ENCODE assay signal across 1 cellular context in the genomic region with DNA sequence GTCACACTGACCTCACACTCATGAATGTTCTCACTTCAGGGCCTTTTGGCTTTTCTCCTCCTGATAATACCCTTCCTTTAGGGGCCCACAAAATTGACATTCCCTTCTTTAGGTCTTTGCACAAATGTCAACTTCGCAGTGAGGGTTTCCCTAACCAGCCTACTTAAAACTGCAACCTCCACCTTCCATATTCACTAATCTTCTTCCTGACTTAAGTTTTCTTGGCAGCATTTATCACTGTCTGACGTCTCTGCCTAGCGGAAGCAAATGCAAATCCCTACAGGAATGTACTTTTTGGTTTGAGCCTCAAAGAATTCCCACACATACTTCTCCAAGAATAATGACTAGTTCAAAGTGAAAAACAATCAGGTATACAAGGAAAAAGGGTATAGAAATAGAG.
TF ChIP-seq lines count a peak whose summit lies in the region.

No MANE protein-coding gene starts in this region.

TF ChIP-seq in K562, 482 proteins besides CTCF, POLR2A, EP300 and RAD21:
- TF ChIP-seq RBM34 (IDR thresholded peaks at IDR 0.05; ENCODE audit: borderline replicate concordance, insufficient read depth, low read length) (no peak), REST (CRISPR knock-in tag; IDR thresholded peaks at IDR 0.05; ENCODE audit: low read depth) (no peak), COPS2 (conservative IDR thresholded peaks at IDR 0.05) (no peak), SMARCA5 (IDR thresholded peaks at IDR 0.05) (no peak), FOXK2 (conservative IDR thresholded peaks at IDR 0.05 in 1 of 2, IDR thresholded peaks at IDR 0.05 in 1 of 2; ENCODE audit: low read depth in 2 of 2) (no peak), MAFG (tag; conservative IDR thresholded peaks at IDR 0.05) (no peak), BCOR (IDR thresholded peaks at IDR 0.05) (no peak), ZC3H8 (IDR thresholded peaks at IDR 0.05) (no peak), TEAD4 (IDR thresholded peaks at IDR 0.05; ENCODE audit: low read length) (no peak), TEAD4 (CRISPR knock-in tag; IDR thresholded peaks at IDR 0.05; ENCODE audit: borderline replicate concordance) (no peak), ZNF639 (CRISPR knock-in tag; conservative IDR thresholded peaks at IDR 0.05 in 1 of 2, IDR thresholded peaks at IDR 0.05 in 1 of 2) (no peak), SOX6 (IDR thresholded peaks at IDR 0.05) (no peak), GTF2B (IDR thresholded peaks at IDR 0.05; ENCODE audit: extremely low read depth, insufficient read length) (no peak), GATAD2A (IDR thresholded peaks at IDR 0.05) (no peak), ZNF507 (tag; conservative IDR thresholded peaks at IDR 0.05) (no peak), POLR3G (IDR thresholded peaks at IDR 0.05; ENCODE audit: extremely low read depth, insufficient read length, insufficient replicate concordance) (no peak), EGR1 (conservative IDR thresholded peaks at IDR 0.05) (no peak), HIVEP1 (CRISPR knock-in tag; IDR thresholded peaks at IDR 0.05) (no peak)
- TF ChIP-seq, protein P1, sequence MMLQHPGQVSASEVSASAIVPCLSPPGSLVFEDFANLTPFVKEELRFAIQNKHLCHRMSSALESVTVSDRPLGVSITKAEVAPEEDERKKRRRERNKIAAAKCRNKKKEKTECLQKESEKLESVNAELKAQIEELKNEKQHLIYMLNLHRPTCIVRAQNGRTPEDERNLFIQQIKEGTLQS (IDR thresholded peaks at IDR 0.05) = no peak
- TF ChIP-seq, protein P1 (CRISPR knock-in tag; conservative IDR thresholded peaks at IDR 0.05) = no peak
- TF ChIP-seq, protein P2, sequence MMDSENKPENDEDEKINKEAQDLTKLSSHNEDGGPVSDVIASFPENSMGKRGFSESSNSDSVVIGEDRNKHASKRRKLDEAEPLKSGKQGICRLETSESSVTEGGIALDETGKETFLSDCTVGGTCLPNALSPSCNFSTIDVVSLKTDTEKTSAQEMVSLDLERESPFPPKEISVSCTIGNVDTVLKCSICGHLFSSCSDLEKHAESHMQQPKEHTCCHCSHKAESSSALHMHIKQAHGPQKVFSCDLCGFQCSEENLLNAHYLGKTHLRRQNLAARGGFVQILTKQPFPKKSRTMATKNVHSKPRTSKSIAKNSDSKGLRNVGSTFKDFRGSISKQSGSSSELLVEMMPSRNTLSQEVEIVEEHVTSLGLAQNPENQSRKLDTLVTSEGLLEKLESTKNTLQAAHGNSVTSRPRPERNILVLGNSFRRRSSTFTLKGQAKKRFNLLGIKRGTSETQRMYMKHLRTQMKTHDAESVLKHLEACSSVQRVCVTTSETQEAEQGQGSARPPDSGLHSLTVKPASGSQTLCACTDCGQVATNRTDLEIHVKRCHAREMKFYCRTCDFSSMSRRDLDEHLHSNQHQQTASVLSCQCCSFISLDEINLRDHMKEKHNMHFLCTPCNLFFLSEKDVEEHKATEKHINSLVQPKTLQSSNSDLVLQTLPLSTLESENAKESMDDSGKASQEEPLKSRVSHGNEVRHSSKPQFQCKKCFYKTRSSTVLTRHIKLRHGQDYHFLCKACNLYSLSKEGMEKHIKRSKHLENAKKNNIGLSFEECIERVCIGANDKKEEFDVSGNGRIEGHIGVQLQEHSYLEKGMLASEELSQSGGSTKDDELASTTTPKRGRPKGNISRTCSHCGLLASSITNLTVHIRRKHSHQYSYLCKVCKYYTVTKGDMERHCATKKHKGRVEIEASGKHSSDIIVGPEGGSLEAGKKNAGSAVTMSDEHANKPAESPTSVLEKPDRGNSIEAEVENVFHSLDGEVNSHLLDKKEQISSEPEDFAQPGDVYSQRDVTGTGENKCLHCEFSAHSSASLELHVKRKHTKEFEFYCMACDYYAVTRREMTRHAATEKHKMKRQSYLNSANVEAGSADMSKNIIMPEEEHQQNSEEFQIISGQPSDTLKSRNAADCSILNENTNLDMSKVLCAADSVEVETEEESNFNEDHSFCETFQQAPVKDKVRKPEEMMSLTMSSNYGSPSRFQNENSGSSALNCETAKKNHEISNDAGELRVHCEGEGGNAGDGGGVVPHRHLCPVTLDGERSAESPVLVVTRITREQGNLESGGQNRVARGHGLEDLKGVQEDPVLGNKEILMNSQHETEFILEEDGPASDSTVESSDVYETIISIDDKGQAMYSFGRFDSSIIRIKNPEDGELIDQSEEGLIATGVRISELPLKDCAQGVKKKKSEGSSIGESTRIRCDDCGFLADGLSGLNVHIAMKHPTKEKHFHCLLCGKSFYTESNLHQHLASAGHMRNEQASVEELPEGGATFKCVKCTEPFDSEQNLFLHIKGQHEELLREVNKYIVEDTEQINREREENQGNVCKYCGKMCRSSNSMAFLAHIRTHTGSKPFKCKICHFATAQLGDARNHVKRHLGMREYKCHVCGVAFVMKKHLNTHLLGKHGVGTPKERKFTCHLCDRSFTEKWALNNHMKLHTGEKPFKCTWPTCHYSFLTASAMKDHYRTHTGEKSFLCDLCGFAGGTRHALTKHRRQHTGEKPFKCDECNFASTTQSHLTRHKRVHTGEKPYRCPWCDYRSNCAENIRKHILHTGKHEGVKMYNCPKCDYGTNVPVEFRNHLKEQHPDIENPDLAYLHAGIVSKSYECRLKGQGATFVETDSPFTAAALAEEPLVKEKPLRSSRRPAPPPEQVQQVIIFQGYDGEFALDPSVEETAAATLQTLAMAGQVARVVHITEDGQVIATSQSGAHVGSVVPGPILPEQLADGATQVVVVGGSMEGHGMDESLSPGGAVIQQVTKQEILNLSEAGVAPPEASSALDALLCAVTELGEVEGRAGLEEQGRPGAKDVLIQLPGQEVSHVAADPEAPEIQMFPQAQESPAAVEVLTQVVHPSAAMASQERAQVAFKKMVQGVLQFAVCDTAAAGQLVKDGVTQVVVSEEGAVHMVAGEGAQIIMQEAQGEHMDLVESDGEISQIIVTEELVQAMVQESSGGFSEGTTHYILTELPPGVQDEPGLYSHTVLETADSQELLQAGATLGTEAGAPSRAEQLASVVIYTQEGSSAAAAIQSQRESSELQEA (IDR thresholded peaks at IDR 0.05; ENCODE audit: low read depth) = no peak
- TF ChIP-seq, protein P3, sequence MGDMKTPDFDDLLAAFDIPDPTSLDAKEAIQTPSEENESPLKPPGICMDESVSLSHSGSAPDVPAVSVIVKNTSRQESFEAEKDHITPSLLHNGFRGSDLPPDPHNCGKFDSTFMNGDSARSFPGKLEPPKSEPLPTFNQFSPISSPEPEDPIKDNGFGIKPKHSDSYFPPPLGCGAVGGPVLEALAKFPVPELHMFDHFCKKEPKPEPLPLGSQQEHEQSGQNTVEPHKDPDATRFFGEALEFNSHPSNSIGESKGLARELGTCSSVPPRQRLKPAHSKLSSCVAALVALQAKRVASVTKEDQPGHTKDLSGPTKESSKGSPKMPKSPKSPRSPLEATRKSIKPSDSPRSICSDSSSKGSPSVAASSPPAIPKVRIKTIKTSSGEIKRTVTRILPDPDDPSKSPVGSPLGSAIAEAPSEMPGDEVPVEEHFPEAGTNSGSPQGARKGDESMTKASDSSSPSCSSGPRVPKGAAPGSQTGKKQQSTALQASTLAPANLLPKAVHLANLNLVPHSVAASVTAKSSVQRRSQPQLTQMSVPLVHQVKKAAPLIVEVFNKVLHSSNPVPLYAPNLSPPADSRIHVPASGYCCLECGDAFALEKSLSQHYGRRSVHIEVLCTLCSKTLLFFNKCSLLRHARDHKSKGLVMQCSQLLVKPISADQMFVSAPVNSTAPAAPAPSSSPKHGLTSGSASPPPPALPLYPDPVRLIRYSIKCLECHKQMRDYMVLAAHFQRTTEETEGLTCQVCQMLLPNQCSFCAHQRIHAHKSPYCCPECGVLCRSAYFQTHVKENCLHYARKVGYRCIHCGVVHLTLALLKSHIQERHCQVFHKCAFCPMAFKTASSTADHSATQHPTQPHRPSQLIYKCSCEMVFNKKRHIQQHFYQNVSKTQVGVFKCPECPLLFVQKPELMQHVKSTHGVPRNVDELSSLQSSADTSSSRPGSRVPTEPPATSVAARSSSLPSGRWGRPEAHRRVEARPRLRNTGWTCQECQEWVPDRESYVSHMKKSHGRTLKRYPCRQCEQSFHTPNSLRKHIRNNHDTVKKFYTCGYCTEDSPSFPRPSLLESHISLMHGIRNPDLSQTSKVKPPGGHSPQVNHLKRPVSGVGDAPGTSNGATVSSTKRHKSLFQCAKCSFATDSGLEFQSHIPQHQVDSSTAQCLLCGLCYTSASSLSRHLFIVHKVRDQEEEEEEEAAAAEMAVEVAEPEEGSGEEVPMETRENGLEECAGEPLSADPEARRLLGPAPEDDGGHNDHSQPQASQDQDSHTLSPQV (IDR thresholded peaks at IDR 0.05) = no peak
